In the genomic region with DNA sequence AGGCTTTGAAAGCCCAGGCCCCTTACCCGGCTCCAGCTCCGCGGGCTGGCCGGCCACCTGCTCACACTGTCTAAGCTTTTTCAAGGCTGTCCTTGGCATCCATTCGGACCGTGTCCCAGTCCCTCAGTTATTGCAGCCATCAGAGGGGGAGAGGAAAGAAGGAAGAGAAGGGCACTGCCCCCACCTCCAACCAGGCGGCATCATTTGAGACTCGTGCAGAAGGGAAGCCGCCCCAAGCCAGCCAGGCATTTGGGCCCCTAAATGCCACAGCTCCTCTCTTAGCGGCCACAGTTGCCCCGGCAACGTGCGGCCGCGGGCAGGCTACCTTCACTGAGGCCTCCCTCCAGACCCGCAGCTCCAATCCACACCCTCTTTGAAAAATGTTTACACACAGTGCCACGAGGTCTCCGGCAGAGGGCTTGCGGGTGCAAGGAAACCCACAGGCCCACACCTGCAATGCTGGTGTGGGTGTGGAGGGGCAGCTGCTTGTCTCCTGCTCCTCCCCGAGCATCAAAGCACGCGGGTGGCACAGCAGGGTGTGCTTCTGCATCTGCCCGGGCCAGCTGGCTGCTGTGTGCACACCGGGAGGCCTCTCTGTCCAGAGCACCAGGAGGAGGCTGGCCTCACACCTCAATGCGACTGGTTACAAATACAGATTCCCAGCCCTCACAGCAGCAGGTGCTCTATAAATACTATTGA, we compare ENCODE assay signal across 9 cellular contexts.
DNase-seq lines count a peak whose midpoint lies in the region; FAIRE-seq and TF ChIP-seq lines count a peak whose summit lies in the region.
"Had no signal": no experiment of that assay in that cellular context is flagged by ENCODE, and none has a peak within 500 bp of the region (broad histone marks: within the 10 kb centered on the region; RNA-seq: fewer than 3 reads in every experiment).

No MANE protein-coding gene starts in this region.

- POLR2A ChIA-PET in HEK293 (lab: Yijun Ruan, JAX) = no interaction called here

- DNase-seq in A172 (ENCODE audit: low spot score) (peak; percentile 54), NCI-H526 treated with DMSO at 0.1 percent for 48 hours (lab: John Stamatoyannopoulos, UW) (peak; percentile 39), keratinocyte (ENCODE audit: low read depth, low spot score) (no peak), hippocampal formation (lab: John Stamatoyannopoulos, UW) (no peak), T1000 (lab: John Stamatoyannopoulos, UW) (no peak), D341Med (ENCODE audit: low spot score) (no peak)
- DNase-seq in activated CD8-positive, alpha-beta memory T cell treated with anti-CD3 and anti-CD28 coated beads, Interleukin-2, amount 50 U/mL, for 48 hours = no peak

- H2AFZ ChIP-seq in keratinocyte (ENCODE audit: control insufficient read depth, low read length) = no peak overlapping the region

- H3K9me1 ChIP-seq in keratinocyte (ENCODE audit: control insufficient read depth, extremely low read depth, insufficient read depth, low read length) = no peaks in the 10 kb centered on the region

- H3K4me2 ChIP-seq in keratinocyte (ENCODE audit: control insufficient read depth, extremely low read depth, insufficient read depth, low read depth, low read length) = no peak overlapping the region

- H3K27ac ChIP-seq in HEK293 (ENCODE audit: extremely low read depth, low read depth, low read length) (no peak overlapping the region), keratinocyte (ENCODE audit: control insufficient read depth, insufficient read depth, low read length) (no peak overlapping the region)
- H3K27ac ChIP-seq: cardiac muscle cell had no signal

- peaks cover 3% of the 10 kb centered on the region for H3K27me3 ChIP-seq in keratinocyte (ENCODE audit: control insufficient read depth, extremely low read depth, insufficient read depth, low read length)
- H3K27me3 ChIP-seq: cardiac muscle cell had no signal

- TF ChIP-seq CTCF in HEK293 (tag by site-specific recombination; IDR thresholded peaks at IDR 0.05) = no peak
- TF ChIP-seq CTCF in keratinocyte (optimal IDR thresholded peaks at IDR 0.05 in 1 of 3, IDR thresholded peaks at IDR 0.05 in 1 of 3, conservative IDR thresholded peaks at IDR 0.05 in 1 of 3; ENCODE audit: extremely low read depth in 1 of 3, insufficient read depth in 2 of 3, low read length in 3 of 3) = peak in 2 of 3 experiments; percentile 21 to 36

- CTCF ChIA-PET in HEK293 (lab: Yijun Ruan, JAX) = no interaction called here

- H3K9ac ChIP-seq in keratinocyte (ENCODE audit: control insufficient read depth, extremely low read depth, insufficient read depth, low read length) = no peak overlapping the region

- H3K79me2 ChIP-seq in keratinocyte (ENCODE audit: control insufficient read depth, insufficient read depth, low read length) = no peaks in the 10 kb centered on the region

- dilution Hi-C loops in keratinocyte (cut with MboI; ENCODE audit: extremely low pct_ligation_motif_present, low sequenced_read_pairs) = no loop called here

- H3K4me1 ChIP-seq in HEK293 (ENCODE audit: control insufficient read depth, insufficient read depth, low read length) (no peaks in the 10 kb centered on the region), keratinocyte (ENCODE audit: control insufficient read depth, extremely low read depth, insufficient read depth, low read length) (peaks cover 8% of the 10 kb centered on the region)

- H3K4me3 ChIP-seq in HEK293 (ENCODE audit: low read depth, low read length) (no peak overlapping the region), keratinocyte (ENCODE audit: control insufficient read depth in 2 of 3, extremely low read depth in 1 of 3, insufficient read depth in 2 of 3, low read depth in 1 of 3, low read length in 3 of 3) (no peak overlapping the region)
- H3K4me3 ChIP-seq: cardiac muscle cell had no signal

- no peak for FAIRE-seq in keratinocyte (lab: Jason Lieb, UNC)

- H4K20me1 ChIP-seq in keratinocyte (ENCODE audit: control insufficient read depth, extremely low read depth, insufficient read depth, low read length) = no peaks in the 10 kb centered on the region

- no peaks in the 10 kb centered on the region for H3K36me3 ChIP-seq in HEK293 (ENCODE audit: control insufficient read depth in 2 of 2, insufficient read depth in 1 of 2, low read length in 2 of 2)
- no peaks in the 10 kb centered on the region for H3K36me3 ChIP-seq in keratinocyte (ENCODE audit: control insufficient read depth in 2 of 2, extremely low read depth in 1 of 2, insufficient read depth in 2 of 2, low read length in 2 of 2)
- H3K36me3 ChIP-seq: cardiac muscle cell had no signal

- H3K9me3 ChIP-seq in HEK293 (ENCODE audit: control insufficient read depth, insufficient read depth, low read depth, low read length) (no peaks in the 10 kb centered on the region), keratinocyte (ENCODE audit: control insufficient read depth, low read depth, low read length) (no peaks in the 10 kb centered on the region)

TF ChIP-seq in HEK293, 187 proteins besides CTCF, POLR2A, EP300 and RAD21:
- peak; percentile 97 for TF ChIP-seq ZIC2 (tag by site-specific recombination; IDR thresholded peaks at IDR 0.05)
- TF ChIP-seq, protein P1, sequence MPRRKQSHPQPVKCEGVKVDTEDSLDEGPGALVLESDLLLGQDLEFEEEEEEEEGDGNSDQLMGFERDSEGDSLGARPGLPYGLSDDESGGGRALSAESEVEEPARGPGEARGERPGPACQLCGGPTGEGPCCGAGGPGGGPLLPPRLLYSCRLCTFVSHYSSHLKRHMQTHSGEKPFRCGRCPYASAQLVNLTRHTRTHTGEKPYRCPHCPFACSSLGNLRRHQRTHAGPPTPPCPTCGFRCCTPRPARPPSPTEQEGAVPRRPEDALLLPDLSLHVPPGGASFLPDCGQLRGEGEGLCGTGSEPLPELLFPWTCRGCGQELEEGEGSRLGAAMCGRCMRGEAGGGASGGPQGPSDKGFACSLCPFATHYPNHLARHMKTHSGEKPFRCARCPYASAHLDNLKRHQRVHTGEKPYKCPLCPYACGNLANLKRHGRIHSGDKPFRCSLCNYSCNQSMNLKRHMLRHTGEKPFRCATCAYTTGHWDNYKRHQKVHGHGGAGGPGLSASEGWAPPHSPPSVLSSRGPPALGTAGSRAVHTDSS (tag by site-specific recombination; IDR thresholded peaks at IDR 0.05) = no peak
- TF ChIP-seq ZNF354C (tag by site-specific recombination; IDR thresholded peaks at IDR 0.05; ENCODE audit: borderline replicate concordance, low read depth) = no peak
- TF ChIP-seq GLIS1 (tag by site-specific recombination; IDR thresholded peaks at IDR 0.05) = peak; percentile 31; the same call in 1 of the 2 replicates
- TF ChIP-seq ZBTB20 (tag by site-specific recombination; IDR thresholded peaks at IDR 0.05) = peak; percentile 54

Comparison
In these comparisons a context has a peak if more than half of its experiments do, and no peak if none do; other contexts are left out.
1. DNase-seq: peak in A172 (single experiment) and NCI-H526 treated with DMSO at 0.1 percent for 48 hours (single experiment); none in keratinocyte (single experiment), hippocampal formation (0 of 2), T1000 (single experiment), activated CD8-positive, alpha-beta memory T cell treated with anti-CD3 and anti-CD28 coated beads, Interleukin-2, amount 50 U/mL, for 48 hours (single experiment) and D341Med (single experiment).